ENCODE assay signal across 7 cellular contexts in the genomic region with DNA sequence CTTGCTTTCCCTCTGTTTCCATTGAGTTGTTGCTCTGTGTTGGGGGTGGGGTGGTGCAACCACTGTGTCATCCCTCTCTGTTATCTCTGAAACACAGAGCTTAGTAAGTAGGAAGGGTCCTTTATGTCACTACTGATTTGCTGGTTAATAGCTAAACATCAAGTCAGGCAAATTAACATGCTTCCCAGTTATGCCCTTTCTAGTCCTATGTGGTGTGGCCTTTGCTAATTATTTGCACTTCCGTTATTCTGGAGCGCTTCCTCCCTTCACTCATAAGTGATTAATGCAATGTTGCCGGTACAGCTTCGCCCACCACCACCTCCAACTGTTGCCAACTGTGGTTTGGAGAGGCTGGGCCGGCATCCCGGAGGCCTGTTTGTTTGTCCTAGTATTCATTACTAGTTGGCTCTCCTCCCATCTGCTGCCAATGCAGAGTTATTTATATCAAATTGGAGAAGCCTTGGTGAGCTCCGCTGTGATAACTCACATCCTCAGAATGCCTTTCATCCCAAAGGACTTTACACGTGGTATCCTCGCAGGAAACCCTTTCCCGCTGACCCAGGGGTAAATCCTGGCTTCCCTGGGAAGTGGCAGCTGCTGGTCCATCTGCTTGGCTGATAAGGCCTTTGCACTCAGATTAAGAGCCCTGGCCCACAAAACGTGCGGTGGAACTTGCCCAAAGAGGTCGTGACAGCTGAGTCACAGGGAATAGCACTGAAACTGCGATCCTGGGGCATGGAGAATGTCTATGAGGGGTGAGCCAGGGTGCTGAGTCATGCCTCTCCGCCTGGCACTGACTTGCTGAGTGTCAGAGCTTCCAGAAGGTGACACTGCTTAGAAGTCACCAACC.
DNase-seq lines count a peak whose midpoint lies in the region; ATAC-seq and TF ChIP-seq lines count a peak whose summit lies in the region.

No MANE protein-coding gene starts in this region.

- DNase-seq in H4 (ENCODE audit: low spot score) (peak; percentile 97), NCI-H460 (ENCODE audit: extremely low read depth, low read depth) (peak; percentile 74), brain pericyte (ENCODE audit: low read depth, low spot score) (peak; percentile 43), kidney glomerular epithelial cell (lab: John Stamatoyannopoulos, UW) (peak; percentile 56), ureter (ENCODE audit: low spot score) (peak; percentile 60), HEK293T (ENCODE audit: extremely low spot score) (no peak)

- ATAC-seq in HG03432 (IDR thresholded peaks at IDR 0.05; ENCODE audit: unreplicated experiment), result no peak

- POLR2A ChIA-PET in HEK293T (lab: Yijun Ruan, JAX), result no interaction called here

- CTCF ChIA-PET in HEK293T (lab: Yijun Ruan, JAX), result no interaction called here

TF ChIP-seq in HEK293T, 16 proteins besides CTCF, POLR2A, EP300 and RAD21:
- no peak for TF ChIP-seq BHLHE40 (IDR thresholded peaks at IDR 0.05; ENCODE audit: borderline replicate concordance)
TF ChIP-seq in HEK293T: peak in this region for 0.
